In the genomic region with DNA sequence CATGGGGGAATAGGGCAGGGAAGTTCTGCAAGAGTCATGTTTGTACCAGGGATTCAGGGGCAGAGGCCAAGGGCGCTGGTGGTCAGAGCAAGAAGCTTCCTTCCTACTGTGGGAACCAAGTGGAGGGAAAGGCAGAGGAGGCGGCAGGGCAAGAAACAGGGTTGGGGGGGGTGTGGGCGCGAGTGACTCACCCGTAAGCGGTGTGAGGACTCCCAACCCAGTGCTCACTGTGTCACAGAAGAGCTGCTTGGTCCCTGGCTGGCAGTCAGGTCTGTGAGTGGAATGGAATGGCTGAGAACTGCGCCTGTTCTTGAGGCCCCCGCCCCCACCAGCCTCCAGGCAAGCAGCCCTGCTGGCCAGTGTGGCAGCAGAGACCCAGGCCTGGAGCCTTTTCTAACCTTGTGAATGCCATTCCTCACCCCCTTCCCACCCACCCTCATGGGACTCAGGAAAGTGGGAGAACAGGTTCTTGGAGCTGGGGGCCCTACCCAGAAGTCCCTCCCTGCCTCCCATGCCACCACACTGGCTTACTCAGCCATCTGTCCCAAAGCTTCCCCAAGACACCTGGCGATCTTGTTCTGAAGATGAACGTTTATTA, we compare ENCODE assay signal across 19 cellular contexts. TPM values are rescaled to one million over a fixed set of nuclear protein-coding genes. Genes with fewer than 3 reads are reported as not detected.
DNase-seq lines count a peak whose midpoint lies in the region; ATAC-seq and TF ChIP-seq lines count a peak whose summit lies in the region.
"Had no signal": no experiment of that assay in that cellular context is flagged by ENCODE, and none has a peak within 500 bp of the region (broad histone marks: within the 10 kb centered on the region; RNA-seq: fewer than 3 reads in every experiment).

No MANE protein-coding gene starts in this region.

- no TSS peak for BruUV-seq in Caco-2 (replicated peaks; lab: Mats Ljungman, UMichigan)

- no peaks in the 10 kb centered on the region for H3K36me3 ChIP-seq in Caco-2 (ENCODE audit: control insufficient read depth, insufficient read depth, low read length)
- H3K36me3 ChIP-seq: pancreas, SJSA1 had no signal

- no peak for TF ChIP-seq CTCF in Caco-2 (IDR thresholded peaks at IDR 0.05; ENCODE audit: insufficient read depth in 1 of 2, low read depth in 1 of 2, low read length in 1 of 2, severe bottlenecking in 1 of 2, unreplicated experiment in 1 of 2)
- no peak for TF ChIP-seq CTCF in neural crest cell (conservative IDR thresholded peaks at IDR 0.05)

- H3K27me3 ChIP-seq in Caco-2 (replicated peaks; ENCODE audit: control insufficient read depth, insufficient read depth, low read length): no peaks in the 10 kb centered on the region

- H3K4me3 ChIP-seq in Caco-2 (ENCODE audit: low read depth, low read length): no peak overlapping the region
- H3K4me3 ChIP-seq: pancreas, SJSA1 had no signal

- DNase-seq in Caco-2: peak; percentile 49 to 79
- peak; percentile 91 for DNase-seq in HT-29 (ENCODE audit: low spot score)
- DNase-seq in neural crest cell (ENCODE audit: low read depth, low spot score): no peak
- no peak for DNase-seq in DMS153 (lab: John Stamatoyannopoulos, UW)
- no peak for DNase-seq in activated effector memory CD4-positive, alpha-beta T cell treated with Interleukin-2 at 50 U/mL for 16 hours
- DNase-seq: DND-41; foreskin fibroblast; Kasumi-1; left ventricle myocardium superior; NCI-H446; stimulated activated CD4-positive, alpha-beta T cell treated with anti-CD3 and anti-CD28 coated beads, Interleukin-4, amount 100 ng/mL, for 24 hours; stimulated activated CD8-positive, alpha-beta memory T cell treated with anti-CD3 and anti-CD28 coated beads, Interleukin-4, amount 100 ng/mL, for 48 hours; T-helper 9 cell had no signal

- H3K27ac Mint-ChIP-seq in Caco-2 (ENCODE audit: unreplicated experiment): peak overlapping the region; percentile 63
- peak overlapping the region; percentile 5 for H3K27ac Mint-ChIP-seq in neural crest cell (ENCODE audit: unreplicated experiment)
- H3K27ac Mint-ChIP-seq: B cell had no signal

- H3K9me3 Mint-ChIP-seq in Caco-2 (ENCODE audit: unreplicated experiment) (no peaks in the 10 kb centered on the region), neural crest cell (no peaks in the 10 kb centered on the region)

- H3K36me3 Mint-ChIP-seq in Caco-2 (ENCODE audit: insufficient read depth, unreplicated experiment) (no peaks in the 10 kb centered on the region), neural crest cell (ENCODE audit: low read depth) (no peaks in the 10 kb centered on the region)

- intact Hi-C loops in Caco-2 (cut with micrococcal nuclease; ENCODE audit: unreplicated experiment): no loop called here

- H3K9me3 ChIP-seq in Caco-2: no peaks in the 10 kb centered on the region
- H3K9me3 ChIP-seq: pancreas had no signal

- peak overlapping the region; percentile 0 for H3K27ac ChIP-seq in angular gyrus (ENCODE audit: low read depth, low read length)
- H3K27ac ChIP-seq: pancreas, SJSA1 had no signal

- CTCF ChIA-PET in Caco-2 (lab: Charles Lee): interaction anchor here (1.2 to 1.9 kb wide), 2 partner anchors 25 to 126 kb away, joined by 4 read pairs; no protein-coding TSS in a partner anchor

- no peak for ATAC-seq in HG03280 (IDR thresholded peaks at IDR 0.05; ENCODE audit: unreplicated experiment)
- ATAC-seq: left ventricle myocardium superior, pancreas had no signal

- no peaks in the 10 kb centered on the region for H3K27me3 Mint-ChIP-seq in Caco-2 (ENCODE audit: insufficient read depth, unreplicated experiment)
- peaks cover 6% of the 10 kb centered on the region for H3K27me3 Mint-ChIP-seq in neural crest cell (ENCODE audit: low read depth)

- peak overlapping the region; percentile 42 for H3K4me3 Mint-ChIP-seq in Caco-2 (ENCODE audit: unreplicated experiment)
- no peak overlapping the region for H3K4me3 Mint-ChIP-seq in neural crest cell
- H3K4me3 Mint-ChIP-seq: B cell had no signal

- peaks cover 29% of the 10 kb centered on the region for H3K4me1 ChIP-seq in Caco-2

- H3K4me1 Mint-ChIP-seq in Caco-2 (ENCODE audit: low read depth, unreplicated experiment): peaks cover 23% of the 10 kb centered on the region
- H3K4me1 Mint-ChIP-seq in neural crest cell: peaks cover 48% of the 10 kb centered on the region

- POLR2A ChIA-PET in Caco-2 (lab: Charles Lee): interaction anchor here (0.5 kb wide), 1 partner anchor 165 kb away, joined by 6 read pairs; no protein-coding TSS in a partner anchor

RNA-seq across cellular contexts. Expression of a gene that starts 4.7 kb away (rescaled TPM):
- total RNA-seq in Caco-2 (2022) (0.34 TPM in 1 of 2 replicates, not detected in the other), neural crest cell (2.8 and 2.9 TPM in 2 replicates)
- 6.3 and 7.7 TPM in 2 replicates for total RNA-seq in HT-29 (2014; rRNA removed; shearing (Covaris generic))
- total RNA-seq: B cell, H4, SJSA1 had no signal

Comparison
In these comparisons a context has a peak if more than half of its experiments do, and no peak if none do; other contexts are left out.
1. DNase-seq: peak in Caco-2 (2 of 2) and HT-29 (single experiment); none in neural crest cell (single experiment), DMS153 (single experiment) and activated effector memory CD4-positive, alpha-beta T cell treated with Interleukin-2 at 50 U/mL for 16 hours (single experiment).